ENCODE assay signal across 19 cellular contexts in genomic region chr2:5409925-5410360, GRCh38.
DNase-seq lines count a peak whose midpoint lies in the region; ATAC-seq and TF ChIP-seq lines count a peak whose summit lies in the region.
"Had no signal": no experiment of that assay in that cellular context is flagged by ENCODE, and none has a peak within 500 bp of the region (broad histone marks: within the 10 kb centered on the region; RNA-seq: fewer than 3 reads in every experiment).

No MANE protein-coding gene starts in this region.

- peaks cover 6% of the 10 kb centered on the region for H3K9me3 Mint-ChIP-seq in Calu3 (ENCODE audit: low read depth, unreplicated experiment)

- no peak overlapping the region for H3K4me2 ChIP-seq in mesendoderm (ENCODE audit: low read length)
- no peak overlapping the region for H3K4me2 ChIP-seq in SK-N-SH

- no peaks in the 10 kb centered on the region; the same call in 1 of the 2 replicates for H3K9me3 ChIP-seq in SK-N-SH
- H3K9me3 ChIP-seq: heart left ventricle, right lobe of liver, transverse colon had no signal

- no peak overlapping the region for H4K8ac ChIP-seq in mesendoderm (ENCODE audit: low read depth, low read length)

- H3K79me1 ChIP-seq in mesendoderm (ENCODE audit: low read length): no peaks in the 10 kb centered on the region

- no peak overlapping the region for H3K18ac ChIP-seq in mesendoderm (ENCODE audit: low read length)

- no peaks in the 10 kb centered on the region for H3K36me3 ChIP-seq in mesendoderm (ENCODE audit: control insufficient read depth, insufficient read depth, low read length)
- H3K36me3 ChIP-seq in SK-N-SH (replicated peaks in 1 of 2; ENCODE audit: control insufficient read depth in 1 of 2, insufficient read depth in 2 of 2, low read length in 1 of 2): no peaks in the 10 kb centered on the region
- H3K36me3 ChIP-seq: heart left ventricle, right lobe of liver, transverse colon had no signal

- H2BK120ac ChIP-seq in mesendoderm (ENCODE audit: low read depth, low read length): no peak overlapping the region

- H3K4ac ChIP-seq in mesendoderm (ENCODE audit: low read depth, low read length): no peak overlapping the region

- no CpG with 5 or more reads among the region's 9 CpGs for WGBS in mesendoderm (ENCODE audit: extremely low coverage, insufficient coverage, low lambda C conversion rate)
- WGBS in SK-N-SH (ENCODE audit: low lambda C conversion rate): 54% methylated on average over 9 of the region's 9 CpGs

- H4K5ac ChIP-seq in mesendoderm (ENCODE audit: low read length): no peak overlapping the region

- H3K27ac Mint-ChIP-seq in Calu3 (ENCODE audit: unreplicated experiment): no peak overlapping the region
- H3K27ac Mint-ChIP-seq: naive thymus-derived CD8-positive, alpha-beta T cell had no signal

- TF ChIP-seq CTCF in Calu3 (IDR thresholded peaks at IDR 0.05; ENCODE audit: unreplicated experiment): no peak
- no peak for TF ChIP-seq CTCF in SK-N-SH (IDR thresholded peaks at IDR 0.05)

- no peak overlapping the region for H2AK5ac ChIP-seq in mesendoderm (ENCODE audit: low read length)

- no peaks in the 10 kb centered on the region for H3F3A ChIP-seq in SK-N-SH (replicated peaks; ENCODE audit: insufficient read depth)

- no peaks in the 10 kb centered on the region for H3K9me2 ChIP-seq in SK-N-SH

- H3K27me3 ChIP-seq in mesendoderm (ENCODE audit: insufficient read depth, low read length, poor library complexity) (no peaks in the 10 kb centered on the region), SK-N-SH (ENCODE audit: insufficient read depth) (no peaks in the 10 kb centered on the region)
- H3K27me3 ChIP-seq: heart left ventricle, right lobe of liver, transverse colon had no signal

- no peak overlapping the region for H3K23ac ChIP-seq in mesendoderm (ENCODE audit: low read length)

- H3K27ac ChIP-seq in mesendoderm (ENCODE audit: low read depth, low read length) (no peak overlapping the region), SK-N-SH (ENCODE audit: low read depth in 2 of 2, low read length in 1 of 2) (no peak overlapping the region)
- H3K27ac ChIP-seq: heart left ventricle, right lobe of liver, transverse colon had no signal

- no peaks in the 10 kb centered on the region for H3K79me2 ChIP-seq in mesendoderm (ENCODE audit: control insufficient read depth, insufficient read depth, low read length)
- no peaks in the 10 kb centered on the region for H3K79me2 ChIP-seq in SK-N-SH (ENCODE audit: insufficient read depth)

- no peaks in the 10 kb centered on the region for H4K20me1 ChIP-seq in SK-N-SH (ENCODE audit: insufficient read depth)

- no peak for TF ChIP-seq RAD21 in SK-N-SH (IDR thresholded peaks at IDR 0.05; ENCODE audit: low read length)

- H2BK15ac ChIP-seq in mesendoderm (replicated peaks; ENCODE audit: low read depth): no peak overlapping the region

- intact Hi-C loops in Calu3 (cut with micrococcal nuclease; ENCODE audit: unreplicated experiment): no loop called here

- BruUV-seq in Calu3 (replicated peaks; lab: Mats Ljungman, UMichigan): no TSS peak

- H3K4me1 ChIP-seq in mesendoderm (ENCODE audit: control insufficient read depth, low read depth, low read length): peaks cover 2% of the 10 kb centered on the region
- H3K4me1 ChIP-seq in SK-N-SH (ENCODE audit: control insufficient read depth in 1 of 2, insufficient read depth in 2 of 2, low read depth in 1 of 2, low read length in 1 of 2): no peaks in the 10 kb centered on the region; a peak in 1 of 4 replicates
- H3K4me1 ChIP-seq: heart left ventricle, right lobe of liver, transverse colon had no signal

- DNase-seq in DMS153 treated with DMSO at 0.1 percent for 48 hours (lab: John Stamatoyannopoulos, UW; ENCODE audit: unreplicated experiment) (peak; percentile 77), NCI-H1694 treated with DMSO at 0.1 percent for 48 hours (lab: John Stamatoyannopoulos, UW) (peak; percentile 99), NCI-H748 treated with DMSO at 0.1 percent for 48 hours (lab: John Stamatoyannopoulos, UW) (peak; percentile 92), mesendoderm (no peak), Calu3 (no peak), SK-N-SH (no peak)
- DNase-seq in activated CD4-positive, alpha-beta T cell treated with anti-CD3 and anti-CD28 coated beads, Interleukin-2, amount 50 U/mL, for 1 hour: no peak
- DNase-seq: activated CD4-positive, alpha-beta T cell treated with anti-CD3 and anti-CD28 coated beads for 48 hours; activated T-cell treated with anti-CD3 and anti-CD28 coated beads, Interleukin-2, amount 50 U/mL, for 1 hour; EL; heart left ventricle; left cardiac atrium; naive thymus-derived CD8-positive, alpha-beta T cell; right lobe of liver; RPMI8226; T-helper 9 cell; transverse colon had no signal

- POLR2A ChIA-PET in SK-N-SH (lab: Yijun Ruan, JAX): no interaction called here

- CTCF ChIA-PET in Calu3 (lab: Charles Lee): no interaction called here
- CTCF ChIA-PET in SK-N-SH (lab: Yijun Ruan, JAX): interaction anchor here (0.7 to 2.0 kb wide), 4 partner anchors 10 to 282 kb away, joined by 3 to 5 read pairs (median 4); no protein-coding TSS in a partner anchor

- no peak for TF ChIP-seq EP300 in SK-N-SH (IDR thresholded peaks at IDR 0.05; ENCODE audit: borderline replicate concordance in 1 of 2, low read depth in 1 of 2, low read length in 1 of 2)

- H2AFZ ChIP-seq in SK-N-SH (ENCODE audit: low read depth): no peak overlapping the region

- no peaks in the 10 kb centered on the region for H3K36me3 Mint-ChIP-seq in Calu3 (ENCODE audit: insufficient read depth, unreplicated experiment)
- H3K36me3 Mint-ChIP-seq: naive thymus-derived CD8-positive, alpha-beta T cell had no signal

- peak overlapping the region; percentile 56 for H3K56ac ChIP-seq in mesendoderm (ENCODE audit: low read length)

- no peak overlapping the region for H3K4me3 Mint-ChIP-seq in Calu3 (ENCODE audit: low read depth, unreplicated experiment)
- H3K4me3 Mint-ChIP-seq: naive thymus-derived CD8-positive, alpha-beta T cell had no signal

- ATAC-seq in HG02884 (IDR thresholded peaks at IDR 0.05; ENCODE audit: unreplicated experiment): no peak
- ATAC-seq: heart left ventricle; HepG2; left cardiac atrium; naive thymus-derived CD8-positive, alpha-beta T cell; right lobe of liver had no signal

- no peaks in the 10 kb centered on the region for H3K27me3 Mint-ChIP-seq in Calu3 (ENCODE audit: unreplicated experiment)

- H3K4me3 ChIP-seq in mesendoderm (ENCODE audit: low read length) (no peak overlapping the region), SK-N-SH (ENCODE audit: low read depth in 2 of 2, low read length in 1 of 2) (no peak overlapping the region)
- H3K4me3 ChIP-seq: heart left ventricle, right lobe of liver, transverse colon had no signal

- H3K4me1 Mint-ChIP-seq in Calu3 (ENCODE audit: low read depth, unreplicated experiment): no peaks in the 10 kb centered on the region
- H3K4me1 Mint-ChIP-seq: naive thymus-derived CD8-positive, alpha-beta T cell had no signal

- H3K9ac ChIP-seq in mesendoderm (ENCODE audit: low read length) (no peak overlapping the region), SK-N-SH (no peak overlapping the region)

- H2BK5ac ChIP-seq in mesendoderm (ENCODE audit: low read length): no peak overlapping the region

TF ChIP-seq in SK-N-SH, 30 proteins besides CTCF, POLR2A, EP300 and RAD21:
- TF ChIP-seq ZBTB33 (IDR thresholded peaks at IDR 0.05; ENCODE audit: borderline replicate concordance, low read depth) (no peak), MXI1 (IDR thresholded peaks at IDR 0.05; ENCODE audit: low read depth, low read length) (no peak), POLR2AphosphoS5 (IDR thresholded peaks at IDR 0.05; ENCODE audit: low read depth, low read length) (no peak), YY1 (IDR thresholded peaks at IDR 0.05; ENCODE audit: low read depth) (no peak), NFIC (IDR thresholded peaks at IDR 0.05; ENCODE audit: borderline replicate concordance) (no peak), GABPA (IDR thresholded peaks at IDR 0.05; ENCODE audit: low read depth) (no peak), GATA2 (CRISPR knock-in tag; IDR thresholded peaks at IDR 0.05) (no peak), RXRA (IDR thresholded peaks at IDR 0.05; ENCODE audit: borderline replicate concordance, low read depth) (no peak)
TF ChIP-seq in SK-N-SH: peak in this region for 0.

Comparison
In these comparisons a context has a peak if more than half of its experiments do, and no peak if none do; other contexts are left out.
1. DNase-seq: peak in DMS153 treated with DMSO at 0.1 percent for 48 hours (single experiment), NCI-H1694 treated with DMSO at 0.1 percent for 48 hours (single experiment) and NCI-H748 treated with DMSO at 0.1 percent for 48 hours (single experiment); none in mesendoderm (single experiment), activated CD4-positive, alpha-beta T cell treated with anti-CD3 and anti-CD28 coated beads, Interleukin-2, amount 50 U/mL, for 1 hour (single experiment), Calu3 (single experiment) and SK-N-SH (single experiment).